In the genomic region with DNA sequence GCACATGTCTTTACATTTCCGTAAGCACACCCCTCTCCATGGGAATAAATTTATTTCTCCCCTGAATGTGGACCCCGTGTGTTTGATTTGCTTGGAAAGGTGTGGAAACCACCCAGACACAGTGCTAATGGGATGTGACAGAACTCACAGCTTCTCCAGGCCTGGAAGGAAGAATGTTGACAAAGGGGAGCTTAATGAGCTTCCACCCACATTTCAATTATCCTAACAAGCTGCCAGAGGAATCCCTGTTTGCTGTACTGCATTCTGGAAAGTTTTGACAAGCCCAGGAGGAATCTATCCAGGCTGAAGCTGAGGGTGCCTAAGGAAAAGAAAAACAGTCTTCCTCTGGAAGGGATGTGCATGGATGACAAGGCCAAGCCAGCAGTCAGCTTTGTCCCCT, we compare ENCODE assay signal across 33 cellular contexts. TPM values are rescaled to one million over a fixed set of nuclear protein-coding genes. Genes with fewer than 3 reads are reported as not detected.
"Had no signal": no experiment of that assay in that cellular context is flagged by ENCODE, and none has a peak within 500 bp of the region (broad histone marks: within the 10 kb centered on the region; RNA-seq: fewer than 3 reads in every experiment).

No MANE protein-coding gene starts in this region.

- H3K27ac ChIP-seq: brain microvascular endothelial cell, SJCRH30, SK-N-MC had no signal

- H3K9me3 Mint-ChIP-seq: activated CD4-positive, alpha-beta T cell treated with anti-CD3 and anti-CD28 coated beads, Interleukin-2, amount 10 ng/mL, durations not matched to agents 24 days and 14 days; activated CD8-positive, alpha-beta T cell treated with anti-CD3 and anti-CD28 coated beads for 36 hours; activated naive CD8-positive, alpha-beta T cell treated with anti-CD3 and anti-CD28 coated beads for 36 hours; activated T-helper 17 cell treated with anti-CD3 and anti-CD28 coated beads, Interleukin-2, amount 50 U/mL, for 72 hours had no signal

- H3K36me3 ChIP-seq: brain microvascular endothelial cell, MG63, SJCRH30 had no signal

- H3K36me3 Mint-ChIP-seq: activated naive CD8-positive, alpha-beta T cell treated with anti-CD3 and anti-CD28 coated beads for 36 hours had no signal

- H3K27ac Mint-ChIP-seq: activated CD4-positive, alpha-beta T cell treated with anti-CD3 and anti-CD28 coated beads, Interleukin-2, amount 10 ng/mL, durations not matched to agents 24 days and 14 days; activated CD8-positive, alpha-beta T cell treated with anti-CD3 and anti-CD28 coated beads for 36 hours; activated naive CD8-positive, alpha-beta T cell treated with anti-CD3 and anti-CD28 coated beads for 36 hours; activated T-cell treated with anti-CD3 and anti-CD28 coated beads, Interleukin-2, amount 50 U/mL, for 72 hours; activated T-helper 17 cell treated with anti-CD3 and anti-CD28 coated beads, Interleukin-2, amount 50 U/mL, for 72 hours had no signal

- H3K4me3 Mint-ChIP-seq: activated CD4-positive, alpha-beta T cell treated with anti-CD3 and anti-CD28 coated beads, Interleukin-2, amount 10 ng/mL, durations not matched to agents 24 days and 14 days; activated CD8-positive, alpha-beta T cell treated with anti-CD3 and anti-CD28 coated beads for 36 hours; activated naive CD8-positive, alpha-beta T cell treated with anti-CD3 and anti-CD28 coated beads for 36 hours; activated T-cell treated with anti-CD3 and anti-CD28 coated beads, Interleukin-2, amount 50 U/mL, for 72 hours; activated T-helper 17 cell treated with anti-CD3 and anti-CD28 coated beads, Interleukin-2, amount 50 U/mL, for 72 hours had no signal

- H3K4me3 ChIP-seq: MG63, SJCRH30, SK-N-MC had no signal

- H3K4me1 ChIP-seq: SJCRH30 had no signal

- H3K9me3 ChIP-seq: MG63, SJCRH30 had no signal

- H3K4me1 Mint-ChIP-seq: activated CD4-positive, alpha-beta T cell treated with anti-CD3 and anti-CD28 coated beads, Interleukin-2, amount 10 ng/mL, durations not matched to agents 24 days and 14 days; activated naive CD8-positive, alpha-beta T cell treated with anti-CD3 and anti-CD28 coated beads for 36 hours; activated T-helper 17 cell treated with anti-CD3 and anti-CD28 coated beads, Interleukin-2, amount 50 U/mL, for 72 hours had no signal

- DNase-seq: activated CD4-positive, alpha-beta T cell treated with anti-CD3 and anti-CD28 coated beads, Interleukin-2, amount 10 ng/mL, durations not matched to agents 24 days and 14 days; activated CD4-positive, alpha-beta T cell treated with anti-CD3 and anti-CD28 coated beads, Interleukin-2, amount 50 U/mL, for 4 hours; activated CD8-positive, alpha-beta T cell treated with anti-CD3 and anti-CD28 coated beads for 36 hours; activated effector memory CD4-positive, alpha-beta T cell treated with anti-CD3 and anti-CD28 coated beads, Interleukin-2, amount 50 U/mL, for 16 hours; activated naive CD4-positive, alpha-beta T cell; activated naive CD4-positive, alpha-beta T cell treated with anti-CD3 and anti-CD28 coated beads, Interleukin-2, amount 50 U/mL, for 16 hours; activated naive CD8-positive, alpha-beta T cell treated with anti-CD3 and anti-CD28 coated beads for 36 hours; activated T-cell treated with anti-CD3 and anti-CD28 coated beads, Interleukin-2, amount 50 U/mL, for 1 hour; activated T-cell treated with anti-CD3 and anti-CD28 coated beads, Interleukin-2, amount 50 U/mL, for 72 hours; amniotic stem cell; aorta; brain microvascular endothelial cell; Kasumi-1; KG1; MG63; NCI-H1048; NCI-H1105 treated with DMSO at 0.1 percent for 48 hours; NCI-H1436; NCI-H1694; NCI-H1930; NCI-H2081 treated with DMSO at 0.1 percent for 48 hours; NCI-H226; NCI-H446 treated with DMSO at 0.1 percent for 48 hours; NCI-H524; SHP77; SJCRH30; T1000 had no signal

- H3K27me3 Mint-ChIP-seq: activated CD4-positive, alpha-beta T cell treated with anti-CD3 and anti-CD28 coated beads, Interleukin-2, amount 10 ng/mL, durations not matched to agents 24 days and 14 days; activated naive CD8-positive, alpha-beta T cell treated with anti-CD3 and anti-CD28 coated beads for 36 hours had no signal

- H3K27me3 ChIP-seq: brain microvascular endothelial cell, MG63, SJCRH30 had no signal

RNA-seq across cellular contexts. Expression of a gene that starts 51.2 kb away (rescaled TPM):
- total RNA-seq: activated CD4-positive, alpha-beta T cell treated with anti-CD3 and anti-CD28 coated beads, Interleukin-2, amount 10 ng/mL, durations not matched to agents 24 days and 14 days; activated CD8-positive, alpha-beta memory T cell treated with anti-CD3 and anti-CD28 coated beads for 36 hours; activated CD8-positive, alpha-beta T cell treated with anti-CD3 and anti-CD28 coated beads for 36 hours; activated naive CD8-positive, alpha-beta T cell treated with anti-CD3 and anti-CD28 coated beads for 36 hours; activated T-cell treated with anti-CD3 and anti-CD28 coated beads, Interleukin-2, amount 50 U/mL, for 72 hours; activated T-helper 17 cell treated with anti-CD3 and anti-CD28 coated beads, Interleukin-2, amount 50 U/mL, for 72 hours; aorta; RPMI7951; T-helper 1 cell treated with Interleukin-12 subunit alpha and Interleukin-12 subunit beta and Interleukin-4 antibody, amounts not matched to agents 30 ng/mL and 1 ng/mL, for 36 hours; T-helper 2 cell treated with Interferon-gamma antibody and Interleukin-4, amounts not matched to agents 100 ng/mL and 5 ng/mL, for 36 hours had no signal
- polyA plus RNA-seq: aorta had no signal
